In genomic region chr2:145184741-145185671, GRCh38 we compare ENCODE assay signal across 13 cellular contexts.
DNase-seq lines count a peak whose midpoint lies in the region; TF ChIP-seq lines count a peak whose summit lies in the region.
"Had no signal": no experiment of that assay in that cellular context is flagged by ENCODE, and none has a peak within 500 bp of the region (broad histone marks: within the 10 kb centered on the region; RNA-seq: fewer than 3 reads in every experiment).

No MANE protein-coding gene starts in this region.

- DNase-seq in GM04503 (ENCODE audit: low read depth), result peak; percentile 70
- DNase-seq in NCI-H2107 treated with DMSO at 0.1 percent for 48 hours (lab: John Stamatoyannopoulos, UW; ENCODE audit: unreplicated experiment), result peak; percentile 89
- DNase-seq in fibroblast of lung (ENCODE audit: low read depth in 2 of 2), result peak; percentile 57 to 77
- peak; percentile 53 for DNase-seq in renal cortical epithelial cell (ENCODE audit: low read depth)
- no peak for DNase-seq in superior temporal gyrus (ENCODE audit: extremely low spot score)
- no peak for DNase-seq in NCI-H2029 treated with DMSO at 0.1 percent for 48 hours (lab: John Stamatoyannopoulos, UW)
- DNase-seq in NCI-H1092 treated with DMSO at 0.1 percent for 48 hours (lab: John Stamatoyannopoulos, UW), result no peak
- no peak for DNase-seq in cerebellar cortex (ENCODE audit: low spot score)
- DNase-seq: Calu3; lower lobe of right lung; NCI-H2227 treated with DMSO at 0.1 percent for 48 hours; stimulated activated CD4-positive, alpha-beta T cell treated with anti-CD3 and anti-CD28 coated beads, Interleukin-4, amount 100 ng/mL, for 24 hours; stimulated activated naive CD8-positive, alpha-beta T cell treated with anti-CD3 and anti-CD28 coated beads, Interleukin-15, amount 100 ng/mL, for 72 hours had no signal

- peak overlapping the region; percentile 67 for H3K27ac ChIP-seq in fibroblast of lung (ENCODE audit: insufficient read depth, low read length)
- H3K27ac ChIP-seq: lower lobe of right lung had no signal

- H3K79me2 ChIP-seq in fibroblast of lung (ENCODE audit: control insufficient read depth, insufficient read depth, low read length), result no peaks in the 10 kb centered on the region

- no peak for TF ChIP-seq CTCF in fibroblast of lung (conservative IDR thresholded peaks at IDR 0.05 in 1 of 2, IDR thresholded peaks at IDR 0.05 in 1 of 2; ENCODE audit: low read depth in 1 of 2, low read length in 2 of 2)

- H3K9ac ChIP-seq in fibroblast of lung (ENCODE audit: insufficient read depth, low read length), result no peak overlapping the region

- H3K36me3 ChIP-seq in fibroblast of lung (ENCODE audit: control insufficient read depth, insufficient read depth, low read length), result no peaks in the 10 kb centered on the region
- H3K36me3 ChIP-seq: lower lobe of right lung had no signal

- H4K20me1 ChIP-seq in fibroblast of lung (ENCODE audit: control insufficient read depth, extremely low read depth, insufficient read depth, low read length), result no peaks in the 10 kb centered on the region

- no peaks in the 10 kb centered on the region for H3K9me3 ChIP-seq in fibroblast of lung (ENCODE audit: control insufficient read depth, insufficient read depth, low read depth, low read length)
- H3K9me3 ChIP-seq: lower lobe of right lung had no signal

- H3K27me3 ChIP-seq in fibroblast of lung (ENCODE audit: control insufficient read depth, insufficient read depth, low read length), result no peaks in the 10 kb centered on the region

- peak overlapping the region; percentile 52 for H3K4me2 ChIP-seq in fibroblast of lung (ENCODE audit: extremely low read depth, insufficient read depth, low read length)

- peaks cover 3% of the 10 kb centered on the region for H3K4me1 ChIP-seq in fibroblast of lung (ENCODE audit: control insufficient read depth, extremely low read depth, insufficient read depth, low read length)

- H3K4me3 ChIP-seq in fibroblast of lung (replicated peaks in 1 of 4; ENCODE audit: control extremely low read depth in 1 of 4, insufficient read depth in 1 of 4, low read depth in 3 of 4, low read length in 4 of 4), result no peak overlapping the region
- H3K4me3 ChIP-seq: lower lobe of right lung had no signal

- peak overlapping the region; percentile 38 for H2AFZ ChIP-seq in fibroblast of lung (ENCODE audit: low read length)

Comparison
In these comparisons a context has a peak if more than half of its experiments do, and no peak if none do; other contexts are left out.
1. DNase-seq: peak in GM04503 (single experiment), NCI-H2107 treated with DMSO at 0.1 percent for 48 hours (single experiment), fibroblast of lung (2 of 2) and renal cortical epithelial cell (single experiment); none in superior temporal gyrus (single experiment), NCI-H2029 treated with DMSO at 0.1 percent for 48 hours (single experiment), NCI-H1092 treated with DMSO at 0.1 percent for 48 hours (single experiment) and cerebellar cortex (single experiment).